ENCODE assay signal across 1 cellular context in genomic region chr14:103314496-103315277, GRCh38.
A peak's percentile ranks its signal among the peaks of the same experiment; 100 is the strongest.
TF ChIP-seq lines count a peak whose summit lies in the region.

No MANE protein-coding gene starts in this region.

TF ChIP-seq in K562, 482 proteins besides CTCF, POLR2A, EP300 and RAD21 (continues in another document):
- TF ChIP-seq HNRNPH1 (optimal IDR thresholded peaks at IDR 0.05; ENCODE audit: low read depth, low read length) (no peak), ZNF232 (CRISPR knock-in tag; IDR thresholded peaks at IDR 0.05) (no peak), NFIX (CRISPR knock-in tag; IDR thresholded peaks at IDR 0.05; ENCODE audit: low read depth) (no peak), ZBTB1 (CRISPR knock-in tag; IDR thresholded peaks at IDR 0.05; ENCODE audit: borderline replicate concordance, low read depth) (no peak), HMGN3 (IDR thresholded peaks at IDR 0.05; ENCODE audit: borderline replicate concordance, extremely low read depth, insufficient read length, low read depth, low read length) (no peak), TEAD2 (tag; IDR thresholded peaks at IDR 0.05) (no peak), THAP7 (CRISPR knock-in tag; IDR thresholded peaks at IDR 0.05) (no peak), POLR2H (tag; IDR thresholded peaks at IDR 0.05; ENCODE audit: low read depth) (0 out of 2 replicates have a peak, but pooled peaks have one; percentile 29), ZZZ3 (IDR thresholded peaks at IDR 0.05) (no peak), ZNF830 (CRISPR knock-in tag; IDR thresholded peaks at IDR 0.05) (no peak), RCOR1 (IDR thresholded peaks at IDR 0.05; ENCODE audit: borderline replicate concordance in 1 of 2, low read depth in 2 of 2, low read length in 2 of 2) (peak; percentile 17 to 78; a peak in 3 of 4 replicates), SFPQ (IDR thresholded peaks at IDR 0.05; ENCODE audit: low read depth, low read length) (no peak), CBX8 (IDR thresholded peaks at IDR 0.05; ENCODE audit: borderline replicate concordance, extremely low read depth, low read depth, low read length, poor library complexity, severe bottlenecking) (no peak), FOXK2 (conservative IDR thresholded peaks at IDR 0.05 in 1 of 2, IDR thresholded peaks at IDR 0.05 in 1 of 2; ENCODE audit: low read depth in 2 of 2) (peak; percentile 76 to 88), ZNF407 (IDR thresholded peaks at IDR 0.05; ENCODE audit: low read depth) (no peak), ATF7 (IDR thresholded peaks at IDR 0.05) (peak; percentile 44; the same call in 1 of the 2 replicates), ZNF253 (CRISPR knock-in tag; conservative IDR thresholded peaks at IDR 0.05) (no peak), ZNF280A (IDR thresholded peaks at IDR 0.05; ENCODE audit: low read depth, partially characterized antibody) (no peak), PHF21A (IDR thresholded peaks at IDR 0.05; ENCODE audit: borderline replicate concordance, low read depth) (no peak), ZNF134 (CRISPR knock-in tag; conservative IDR thresholded peaks at IDR 0.05) (no peak), ZNF318 (IDR thresholded peaks at IDR 0.05; ENCODE audit: borderline replicate concordance in 1 of 2, low read depth in 1 of 2) (no peak), ARID3A (IDR thresholded peaks at IDR 0.05; ENCODE audit: borderline replicate concordance, low read depth, low read length) (no peak), TFE3 (CRISPR knock-in tag; IDR thresholded peaks at IDR 0.05) (no peak), GABPB2 (CRISPR knock-in tag; conservative IDR thresholded peaks at IDR 0.05) (no peak), PTTG1 (tag; IDR thresholded peaks at IDR 0.05; ENCODE audit: low read depth) (no peak), ZNF583 (CRISPR knock-in tag; IDR thresholded peaks at IDR 0.05) (no peak), ZBTB12 (CRISPR knock-in tag; IDR thresholded peaks at IDR 0.05) (no peak), RFX1 (IDR thresholded peaks at IDR 0.05) (no peak)
